In the genomic region with DNA sequence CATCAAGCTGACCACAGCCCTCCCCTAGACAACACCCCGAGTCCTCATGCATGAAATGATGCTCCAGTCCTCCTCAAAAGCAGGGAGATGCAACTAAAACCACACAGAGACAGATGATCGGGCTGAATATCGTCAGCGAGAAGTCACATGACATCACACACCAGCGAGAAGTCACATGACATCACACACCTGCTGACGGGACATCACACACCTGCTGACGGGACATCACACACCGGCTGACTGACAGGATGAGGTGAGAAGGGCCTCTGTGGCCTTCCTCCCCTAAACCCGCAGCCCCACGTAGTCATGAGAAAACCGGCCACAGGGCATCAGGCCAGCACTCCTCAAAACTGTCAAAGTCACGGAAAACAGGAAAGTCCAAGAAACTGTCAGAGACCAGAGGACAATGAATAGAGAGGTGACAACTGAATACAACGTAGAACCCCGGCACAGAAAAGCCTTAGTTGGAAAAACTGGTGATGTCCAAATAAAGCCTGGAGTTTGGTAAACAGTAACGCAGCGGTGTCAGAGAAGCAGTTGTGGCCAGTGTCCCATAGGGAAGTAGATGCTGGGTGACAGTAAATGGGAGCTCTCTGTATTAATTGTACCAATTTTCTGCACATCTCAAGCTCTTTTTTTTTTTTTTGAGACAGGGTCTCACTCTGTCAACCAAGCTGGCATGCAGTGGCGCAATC, we compare ENCODE assay signal across 10 cellular contexts. TPM values are rescaled to one million over a fixed set of nuclear protein-coding genes. Genes with fewer than 3 reads are reported as not detected.
DNase-seq lines count a peak whose midpoint lies in the region; ATAC-seq, FAIRE-seq and TF ChIP-seq lines count a peak whose summit lies in the region.
"Had no signal": no experiment of that assay in that cellular context is flagged by ENCODE, and none has a peak within 500 bp of the region (broad histone marks: within the 10 kb centered on the region; RNA-seq: fewer than 3 reads in every experiment).

No MANE protein-coding gene starts in this region.

- H3K36me3 ChIP-seq in trophoblast cell (ENCODE audit: control insufficient read depth in 1 of 2, insufficient read depth in 2 of 2, low read length in 2 of 2), result no peaks in the 10 kb centered on the region

- H3K79me1 ChIP-seq in trophoblast cell (ENCODE audit: low read length), result no peaks in the 10 kb centered on the region

- H3K9me3 Mint-ChIP-seq in activated naive CD8-positive, alpha-beta T cell treated with anti-CD3 and anti-CD28 coated beads, Interleukin-2, amount 50 U/mL, for 24 hours, result no peaks in the 10 kb centered on the region
- H3K9me3 Mint-ChIP-seq in glutamatergic neuron (ENCODE audit: unreplicated experiment), result peaks cover 11% of the 10 kb centered on the region

- H3K23ac ChIP-seq in trophoblast cell (ENCODE audit: low read length), result no peak overlapping the region

- H3K18ac ChIP-seq in trophoblast cell (ENCODE audit: low read length), result no peak overlapping the region

- H2BK5ac ChIP-seq in trophoblast cell (ENCODE audit: low read depth, low read length, poor library complexity), result no peak overlapping the region

- no CpG with 5 or more reads among the region's 17 CpGs for WGBS in trophoblast cell (ENCODE audit: extremely low coverage, insufficient coverage, insufficient read length)

- no peak overlapping the region for H3K9ac ChIP-seq in trophoblast cell (ENCODE audit: low read length)

- no peaks in the 10 kb centered on the region for H3K27me3 ChIP-seq in trophoblast cell (ENCODE audit: insufficient read depth, low read length)

- no peak overlapping the region for H2BK120ac ChIP-seq in trophoblast cell (ENCODE audit: insufficient read depth, low read length, poor library complexity)

- DNase-seq in GM18507 (ENCODE audit: extremely low spot score, insufficient read length, low read depth) (no peak), T-helper 17 cell (peak in 2 of 3 donors; percentile 27 to 35), trophoblast cell (no peak), H54 (ENCODE audit: insufficient read length, low spot score) (no peak), glutamatergic neuron (no peak)
- DNase-seq in activated naive CD8-positive, alpha-beta T cell treated with anti-CD3 and anti-CD28 coated beads, Interleukin-2, amount 50 U/mL, for 24 hours, result peak; percentile 37
- DNase-seq: lower lobe of right lung had no signal

- H4K12ac ChIP-seq in trophoblast cell (ENCODE audit: low read depth, low read length), result no peak overlapping the region

- no peak for TF ChIP-seq CTCF in glutamatergic neuron (IDR thresholded peaks at IDR 0.05; ENCODE audit: partially characterized antibody, unreplicated experiment)

- H3K4ac ChIP-seq in trophoblast cell (ENCODE audit: low read depth, low read length), result peak overlapping the region; percentile 43

- no peak overlapping the region for H2AFZ ChIP-seq in trophoblast cell (ENCODE audit: insufficient read depth, low read length, poor library complexity)

- H3K9me3 ChIP-seq in T-helper 17 cell (ENCODE audit: control insufficient read depth, low read length, poor library complexity, severe bottlenecking) (no peaks in the 10 kb centered on the region), trophoblast cell (ENCODE audit: insufficient read depth, low read depth, low read length) (no peaks in the 10 kb centered on the region)
- H3K9me3 ChIP-seq: lower lobe of right lung had no signal

- H3K4me3 Mint-ChIP-seq in T-helper 17 cell, result peak overlapping the region; percentile 56
- H3K4me3 Mint-ChIP-seq in activated naive CD8-positive, alpha-beta T cell treated with anti-CD3 and anti-CD28 coated beads, Interleukin-2, amount 50 U/mL, for 24 hours, result peak overlapping the region; percentile 1
- H3K4me3 Mint-ChIP-seq in glutamatergic neuron (ENCODE audit: unreplicated experiment), result no peak overlapping the region

- H3K27ac Mint-ChIP-seq in T-helper 17 cell, result peak overlapping the region; percentile 86
- H3K27ac Mint-ChIP-seq in activated naive CD8-positive, alpha-beta T cell treated with anti-CD3 and anti-CD28 coated beads, Interleukin-2, amount 50 U/mL, for 24 hours, result peak overlapping the region; percentile 70
- H3K27ac Mint-ChIP-seq in glutamatergic neuron (ENCODE audit: unreplicated experiment), result no peak overlapping the region

- no peak overlapping the region for H3K27ac ChIP-seq in trophoblast cell (ENCODE audit: low read depth, low read length)
- H3K27ac ChIP-seq: lower lobe of right lung had no signal

- no peak for TF ChIP-seq POLR2A in H54 (IDR thresholded peaks at IDR 0.05; ENCODE audit: low read depth, low read length)

- H4K91ac ChIP-seq in trophoblast cell (ENCODE audit: low read depth, low read length), result no peak overlapping the region

- ATAC-seq in T-helper 17 cell (peak; percentile 78), HG03097 (IDR thresholded peaks at IDR 0.05; ENCODE audit: low FRiP score, unreplicated experiment) (no peak), GM21825 (IDR thresholded peaks at IDR 0.05; ENCODE audit: unreplicated experiment) (no peak)
- ATAC-seq in activated naive CD8-positive, alpha-beta T cell treated with anti-CD3 and anti-CD28 coated beads, Interleukin-2, amount 50 U/mL, for 24 hours, result no peak
- ATAC-seq: esophagus mucosa had no signal

- peaks cover 2 to 6% of the 10 kb centered on the region in 2 experiments for H3K4me1 ChIP-seq in trophoblast cell (ENCODE audit: control insufficient read depth in 1 of 2, insufficient read depth in 2 of 2, low read length in 2 of 2)

- H3K36me3 Mint-ChIP-seq in T-helper 17 cell (ENCODE audit: low read depth) (peaks cover 3% of the 10 kb centered on the region), glutamatergic neuron (ENCODE audit: unreplicated experiment) (peaks cover 5% of the 10 kb centered on the region)
- peaks cover 43% of the 10 kb centered on the region for H3K36me3 Mint-ChIP-seq in activated naive CD8-positive, alpha-beta T cell treated with anti-CD3 and anti-CD28 coated beads, Interleukin-2, amount 50 U/mL, for 24 hours (ENCODE audit: low read depth)

- H3K4me2 ChIP-seq in trophoblast cell (ENCODE audit: low read length), result no peak overlapping the region

- H2BK12ac ChIP-seq in trophoblast cell (ENCODE audit: low read length), result no peak overlapping the region

- no peak overlapping the region for H2AK5ac ChIP-seq in trophoblast cell (ENCODE audit: low read length)

- FAIRE-seq in GM18507 (lab: Jason Lieb, UNC) (peak; percentile 29), H54 (lab: Jason Lieb, UNC) (no peak)

- peak overlapping the region; percentile 3 for H3K4me3 ChIP-seq in trophoblast cell (ENCODE audit: low read depth, low read length)
- H3K4me3 ChIP-seq: lower lobe of right lung had no signal

- no peaks in the 10 kb centered on the region for H3K27me3 Mint-ChIP-seq in T-helper 17 cell
- peaks cover 2% of the 10 kb centered on the region for H3K27me3 Mint-ChIP-seq in activated naive CD8-positive, alpha-beta T cell treated with anti-CD3 and anti-CD28 coated beads, Interleukin-2, amount 50 U/mL, for 24 hours
- peaks cover 10% of the 10 kb centered on the region for H3K27me3 Mint-ChIP-seq in glutamatergic neuron (ENCODE audit: unreplicated experiment)

- peaks cover 14% of the 10 kb centered on the region for H3K79me2 ChIP-seq in trophoblast cell (ENCODE audit: control insufficient read depth, insufficient read depth, low read length, poor library complexity)

- H3K14ac ChIP-seq in trophoblast cell (ENCODE audit: low read length), result no peak overlapping the region

- H3K4me1 Mint-ChIP-seq in T-helper 17 cell (peaks cover 30% of the 10 kb centered on the region), glutamatergic neuron (ENCODE audit: low read depth, unreplicated experiment) (peaks cover 9% of the 10 kb centered on the region)
- peaks cover 80% of the 10 kb centered on the region for H3K4me1 Mint-ChIP-seq in activated naive CD8-positive, alpha-beta T cell treated with anti-CD3 and anti-CD28 coated beads, Interleukin-2, amount 50 U/mL, for 24 hours

- H4K8ac ChIP-seq in trophoblast cell (ENCODE audit: low read depth, low read length), result no peak overlapping the region

RNA-seq across cellular contexts. Expression of a gene that starts 14.3 kb away (rescaled TPM):
- total RNA-seq in T-helper 17 cell (100 to 1,000 TPM in 1 of 2 donors, 10 to 100 TPM in 1; 93.1 to 155 TPM), glutamatergic neuron (ENCODE audit: unreplicated experiment) (29.2 TPM)
- 110 and 113 TPM in 2 replicates for polyA plus RNA-seq in trophoblast cell (2013)

Comparison
In these comparisons a context has a peak if more than half of its experiments do, and no peak if none do; other contexts are left out.
1. DNase-seq: peak in T-helper 17 cell (2 of 3) and activated naive CD8-positive, alpha-beta T cell treated with anti-CD3 and anti-CD28 coated beads, Interleukin-2, amount 50 U/mL, for 24 hours (single experiment); none in GM18507 (single experiment), trophoblast cell (0 of 2), H54 (single experiment) and glutamatergic neuron (single experiment).